In the genomic region with DNA sequence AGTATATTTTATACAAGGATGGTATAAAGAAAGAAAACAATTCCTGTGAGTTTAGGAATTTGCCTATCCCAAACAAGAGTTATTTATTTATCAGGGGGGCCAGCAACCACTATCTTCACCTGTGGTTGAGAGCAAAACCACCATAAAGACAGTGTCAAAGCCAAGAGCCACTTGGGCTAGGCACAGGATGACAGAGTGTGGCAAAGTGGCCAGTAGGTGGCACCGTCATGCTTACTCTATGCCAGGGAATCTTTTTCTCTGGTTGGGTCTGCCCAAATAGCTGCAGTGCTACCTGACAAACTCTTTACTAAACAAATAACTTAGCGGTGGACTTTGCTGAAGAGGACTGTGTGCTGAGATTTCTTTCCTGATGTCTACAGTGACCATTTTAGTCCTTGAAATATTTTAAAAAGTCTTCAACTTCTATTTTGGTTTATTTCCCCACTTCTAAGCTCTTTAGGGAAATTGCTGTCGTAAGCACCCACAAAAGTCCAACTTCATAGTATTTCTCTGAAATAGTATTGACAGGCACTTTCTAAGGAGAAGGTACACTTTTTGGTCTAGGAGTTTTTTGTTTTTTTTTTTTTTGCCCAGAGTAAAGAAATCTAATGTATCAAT, we compare ENCODE assay signal across 8 cellular contexts.
DNase-seq lines count a peak whose midpoint lies in the region; ATAC-seq, FAIRE-seq and TF ChIP-seq lines count a peak whose summit lies in the region.

No MANE protein-coding gene starts in this region.

- H4K5ac ChIP-seq in IMR-90 (ENCODE audit: low read depth, low read length): no peak overlapping the region

- BruUV-seq in IMR-90 (replicated peaks; lab: Mats Ljungman, UMichigan): no TSS peak

- H2AFZ ChIP-seq in IMR-90 (replicated peaks; ENCODE audit: low read length, poor library complexity): no peak overlapping the region

- peaks cover 3% of the 10 kb centered on the region; the same call in 1 of the 2 replicates for H3K4me1 ChIP-seq in IMR-90 (ENCODE audit: control insufficient read depth, insufficient read depth, low read length)
- H3K4me1 ChIP-seq in RWPE2 (ENCODE audit: insufficient read depth, poor library complexity, severe bottlenecking): no peaks in the 10 kb centered on the region
- no peaks in the 10 kb centered on the region for H3K4me1 ChIP-seq in gastroesophageal sphincter
- peaks cover 0 to 14% (median 10%) of the 10 kb centered on the region in 3 donors for H3K4me1 ChIP-seq in pancreas
- peaks cover 0 to 5% (median 0%) of the 10 kb centered on the region in 4 donors for H3K4me1 ChIP-seq in upper lobe of left lung

- H3K27ac ChIP-seq in IMR-90 (ENCODE audit: insufficient read depth, low read length) (no peak overlapping the region), RWPE2 (ENCODE audit: poor library complexity, severe bottlenecking) (no peak overlapping the region), gastroesophageal sphincter (no peak overlapping the region), pancreas (peak overlapping the region in 1 of 4 donors; percentile 28), upper lobe of left lung (no peak overlapping the region)

- dilution Hi-C loops in IMR-90 (cut with HindIII; ENCODE audit: low sequenced_read_pairs, unreplicated experiment): no loop called here

- intact Hi-C loops in IMR-90 (cut with micrococcal nuclease) (loop anchor here (1.0 to 10.0 kb wide), 5 partner anchors 201 to 1134 kb away; a partner anchor contains a TSS), pancreas (cut with DNase I) (loop anchor here in 1 of 3 donors (10.0 kb wide), 1 partner anchor 204 kb away; no protein-coding TSS in a partner anchor)

- TF ChIP-seq CTCF in IMR-90 (conservative IDR thresholded peaks at IDR 0.05; ENCODE audit: low read depth, low read length) (peak; percentile 78), RWPE2 (IDR thresholded peaks at IDR 0.05; ENCODE audit: poor library complexity, severe bottlenecking) (peak; percentile 88), gastroesophageal sphincter (IDR thresholded peaks at IDR 0.05) (peak; percentile 39 to 70 (median 45)), pancreas (IDR thresholded peaks at IDR 0.05) (peak; percentile 55 to 78 (median 71)), upper lobe of left lung (IDR thresholded peaks at IDR 0.05) (peak; percentile 54 to 74 (median 66))

- no peak overlapping the region for H3K4ac ChIP-seq in IMR-90 (ENCODE audit: low read depth, low read length)

- H3K18ac ChIP-seq in IMR-90 (ENCODE audit: low read depth, low read length): no peak overlapping the region

- DNase-seq in ELF-1 (ENCODE audit: low read depth, low spot score) (peak; percentile 68), IMR-90 (peak; percentile 63), RWPE2 (ENCODE audit: low spot score) (no peak), pancreas (peak in 5 of 6 donors; percentile 40 to 75 (median 67)), upper lobe of left lung (peak in 1 of 2 donors; percentile 76)
- peak; percentile 21 for DNase-seq in activated effector memory CD4-positive, alpha-beta T cell treated with Interleukin-2 at 50 U/mL for 16 hours

- H4K20me1 ChIP-seq in IMR-90 (ENCODE audit: insufficient read depth, low read length): no peaks in the 10 kb centered on the region

- H3K14ac ChIP-seq in IMR-90 (replicated peaks; ENCODE audit: low read depth, low read length): no peak overlapping the region

- CTCF ChIA-PET in IMR-90 (lab: Yijun Ruan, JAX): interaction anchor here (0.6 to 1.3 kb wide), 18 partner anchors 9 to 1126 kb away, joined by 3 to 14 read pairs (median 3); no protein-coding TSS in a partner anchor

- peaks cover 2% of the 10 kb centered on the region; the same call in 1 of the 2 replicates for H3K9me1 ChIP-seq in IMR-90 (ENCODE audit: insufficient read depth, low read length)

- H3K4me3 ChIP-seq in IMR-90 (ENCODE audit: insufficient read depth, low read depth, low read length) (no peak overlapping the region), RWPE2 (ENCODE audit: severe bottlenecking) (no peak overlapping the region), gastroesophageal sphincter (no peak overlapping the region), pancreas (no peak overlapping the region), upper lobe of left lung (no peak overlapping the region)

- H2BK20ac ChIP-seq in IMR-90 (ENCODE audit: low read depth, low read length): no peak overlapping the region

- no CpG with 5 or more reads among the region's 3 CpGs for WGBS in IMR-90 (ENCODE audit: extremely low coverage in 2 of 2, insufficient read length in 1 of 2), 2 experiments
- 41 to 54% methylated on average over 2 to 3 of the region's 3 CpGs for WGBS in gastroesophageal sphincter (ENCODE audit: low coverage in 1 of 2), 2 donors
- 35 to 37% methylated on average over 3 of the region's 3 CpGs for WGBS in pancreas, 2 donors
- 43 to 54% methylated on average over 3 of the region's 3 CpGs for WGBS in upper lobe of left lung, 2 donors

- no peak overlapping the region for H2AK9ac ChIP-seq in IMR-90 (replicated peaks; ENCODE audit: low read depth, low read length, poor library complexity)

- no peak overlapping the region for H2BK15ac ChIP-seq in IMR-90 (ENCODE audit: low read depth, low read length)

- no peak for TF ChIP-seq POLR2A in IMR-90 (IDR thresholded peaks at IDR 0.05; ENCODE audit: low read depth, low read length)
- TF ChIP-seq POLR2A in gastroesophageal sphincter (IDR thresholded peaks at IDR 0.05): no peak
- TF ChIP-seq POLR2A in upper lobe of left lung (IDR thresholded peaks at IDR 0.05): no peak

- H3K36me3 ChIP-seq in IMR-90 (ENCODE audit: control insufficient read depth, insufficient read depth, low read length): no peaks in the 10 kb centered on the region
- H3K36me3 ChIP-seq in RWPE2 (ENCODE audit: low read depth): no peaks in the 10 kb centered on the region
- H3K36me3 ChIP-seq in gastroesophageal sphincter: peaks cover 0 to 14% of the 10 kb centered on the region in 2 donors
- H3K36me3 ChIP-seq in pancreas: no peaks in the 10 kb centered on the region
- peaks cover 0 to 7% (median 0%) of the 10 kb centered on the region in 4 donors for H3K36me3 ChIP-seq in upper lobe of left lung

- in situ Hi-C loops in IMR-90 (cut with MboI; ENCODE audit: low sequenced_read_pairs): loop anchor here (25.0 kb wide), 1 partner anchor 1122 kb away; no protein-coding TSS in a partner anchor

- no peak overlapping the region for H2BK120ac ChIP-seq in IMR-90 (ENCODE audit: low read depth, low read length)

- no peak for TF ChIP-seq EP300 in gastroesophageal sphincter (IDR thresholded peaks at IDR 0.05)
- no peak for TF ChIP-seq EP300 in upper lobe of left lung (IDR thresholded peaks at IDR 0.05)

- no peak overlapping the region for H4K8ac ChIP-seq in IMR-90 (ENCODE audit: low read depth in 2 of 2, low read length in 2 of 2)

- H3K27me3 ChIP-seq in IMR-90 (ENCODE audit: control insufficient read depth, insufficient read depth, low read length): no peaks in the 10 kb centered on the region
- no peaks in the 10 kb centered on the region for H3K27me3 ChIP-seq in RWPE2 (ENCODE audit: insufficient read depth, poor library complexity, severe bottlenecking)
- H3K27me3 ChIP-seq in gastroesophageal sphincter: no peaks in the 10 kb centered on the region
- H3K27me3 ChIP-seq in pancreas: no peaks in the 10 kb centered on the region
- no peaks in the 10 kb centered on the region for H3K27me3 ChIP-seq in upper lobe of left lung

- H4K91ac ChIP-seq in IMR-90 (ENCODE audit: insufficient read depth, low read depth, low read length): no peak overlapping the region

- FAIRE-seq in pancreas (lab: Jason Lieb, UNC): peak; percentile 9

- no peaks in the 10 kb centered on the region for H3K79me1 ChIP-seq in IMR-90 (ENCODE audit: low read depth in 1 of 2, low read length in 2 of 2)

- ATAC-seq in GM21529 (IDR thresholded peaks at IDR 0.05; ENCODE audit: unreplicated experiment) (peak; percentile 94), IMR-90 (ENCODE audit: low read depth) (peak; percentile 90), RWPE2 (ENCODE audit: low read depth) (peak; percentile 89), gastroesophageal sphincter (peak; percentile 61), pancreas (peak; percentile 86 to 98 (median 98)), upper lobe of left lung (ENCODE audit: low FRiP score in 2 of 2) (peak; percentile 87 to 89)

- no peak overlapping the region for H3K56ac ChIP-seq in IMR-90 (ENCODE audit: extremely low read depth, insufficient read depth, low read length)

- POLR2A ChIA-PET in IMR-90 (lab: Charles Lee; ENCODE audit: unreplicated experiment): no interaction called here

- H3K9ac ChIP-seq in IMR-90 (ENCODE audit: low read depth, low read length): no peak overlapping the region

- TF ChIP-seq RAD21 in IMR-90 (IDR thresholded peaks at IDR 0.05; ENCODE audit: low read length): peak; percentile 83

- H3K9me3 ChIP-seq in IMR-90 (ENCODE audit: control insufficient read depth, insufficient read depth, low read length) (no peaks in the 10 kb centered on the region), RWPE2 (ENCODE audit: severe bottlenecking) (no peaks in the 10 kb centered on the region), gastroesophageal sphincter (no peaks in the 10 kb centered on the region), pancreas (no peaks in the 10 kb centered on the region), upper lobe of left lung (no peaks in the 10 kb centered on the region)

- no peak overlapping the region for H3K23ac ChIP-seq in IMR-90 (ENCODE audit: low read depth, low read length)

- no peak overlapping the region for H3K4me2 ChIP-seq in IMR-90 (ENCODE audit: low read depth, low read length)

- no peak overlapping the region for H2BK5ac ChIP-seq in IMR-90 (ENCODE audit: low read depth, low read length, poor library complexity, severe bottlenecking)

- H2AK5ac ChIP-seq in IMR-90 (ENCODE audit: low read depth, low read length): no peak overlapping the region

TF ChIP-seq in IMR-90, 13 proteins besides CTCF, POLR2A, EP300 and RAD21:
- peak; percentile 63 for TF ChIP-seq SMC3 (IDR thresholded peaks at IDR 0.05; ENCODE audit: low read depth, low read length)
- no peak for TF ChIP-seq MAZ (IDR thresholded peaks at IDR 0.05; ENCODE audit: borderline replicate concordance, low read depth, low read length)
